Comparison of ENCODE assay signal across 8 cellular contexts in genomic region chr16:88856828-88857727, GRCh38. TPM values are rescaled to one million over a fixed set of nuclear protein-coding genes. Genes with fewer than 3 reads are reported as not detected.
DNase-seq lines count a peak whose midpoint lies in the region; ATAC-seq and TF ChIP-seq lines count a peak whose summit lies in the region.

TSS of gene GALNS (minus strand) at chr16:88856947. CDS start at chr16:88856877, 70 bp downstream.
TSS of gene TRAPPC2L (plus strand) at chr16:88857127. CDS start at chr16:88857151, 24 bp downstream.

- H3K9ac ChIP-seq in parathyroid adenoma = no peak within 1 kb of the TSS

- intact Hi-C loops in Right ventricle myocardium superior (cut with DNase I) = loop anchor here (5.0 kb wide), 1 partner anchor 45 kb away; the partner anchor contains the start of gene APRT
- intact Hi-C loops in tibial artery (cut with DNase I; ENCODE audit: low total_unique reads) = no loop called here

- H2AFZ ChIP-seq in parathyroid adenoma = peak within 1 kb of the TSS; percentile 98

- TF ChIP-seq CTCF in GM12865 (IDR thresholded peaks at IDR 0.05; ENCODE audit: insufficient read depth, low read depth, low read length, missing control alignments) (no peak), parathyroid adenoma (IDR thresholded peaks at IDR 0.05) (no peak), tibial artery (IDR thresholded peaks at IDR 0.05) (peak in 1 of 2 experiments; percentile 11)

- no peaks in the 10 kb centered on the region for H3K9me3 Mint-ChIP-seq in activated naive CD8-positive, alpha-beta T cell treated with anti-CD3 and anti-CD28 coated beads, Interleukin-2, amount 50 U/mL, for 24 hours

- H3K9me3 ChIP-seq in parathyroid adenoma (ENCODE audit: control insufficient read depth, low read length) (no peaks in the 10 kb centered on the region), tibial artery (no peaks in the 10 kb centered on the region)

- H3K36me3 ChIP-seq in parathyroid adenoma (ENCODE audit: control insufficient read depth, insufficient read depth, low read length) = no peaks in the 10 kb centered on the region
- peaks cover 24 to 39% (median 30%) of the 10 kb centered on the region in 3 donors for H3K36me3 ChIP-seq in tibial artery

- H3K4me2 ChIP-seq in parathyroid adenoma (ENCODE audit: low read length) = peak within 1 kb of the TSS; percentile 79

- H3K4me1 Mint-ChIP-seq in activated naive CD8-positive, alpha-beta T cell treated with anti-CD3 and anti-CD28 coated beads, Interleukin-2, amount 50 U/mL, for 24 hours = peaks cover 29% of the 10 kb centered on the region

- H3K27ac ChIP-seq in parathyroid adenoma = peak within 1 kb of the TSS; percentile 68
- peak within 1 kb of the TSS; percentile 80 to 84 for H3K27ac ChIP-seq in tibial artery

- H3K27ac Mint-ChIP-seq in activated naive CD8-positive, alpha-beta T cell treated with anti-CD3 and anti-CD28 coated beads, Interleukin-2, amount 50 U/mL, for 24 hours = peak within 1 kb of the TSS; percentile 88

- no peaks in the 10 kb centered on the region for H3K27me3 ChIP-seq in parathyroid adenoma (ENCODE audit: control insufficient read depth, insufficient read depth, low read length)
- no peaks in the 10 kb centered on the region for H3K27me3 ChIP-seq in tibial artery

- H3K4me3 ChIP-seq in GM12865 (ENCODE audit: low read depth, low read length) = peak within 1 kb of the TSS; percentile 99
- H3K4me3 ChIP-seq in parathyroid adenoma (ENCODE audit: low read depth, low read length) = peak within 1 kb of the TSS; percentile 82
- H3K4me3 ChIP-seq in tibial artery = peak within 1 kb of the TSS; percentile 84 to 97

- peaks cover 8% of the 10 kb centered on the region for H3K4me1 ChIP-seq in parathyroid adenoma
- H3K4me1 ChIP-seq in tibial artery = peaks cover 0 to 33% (median 17%) of the 10 kb centered on the region in 4 donors

- H3K4me3 Mint-ChIP-seq in activated naive CD8-positive, alpha-beta T cell treated with anti-CD3 and anti-CD28 coated beads, Interleukin-2, amount 50 U/mL, for 24 hours = peak within 1 kb of the TSS; percentile 99

- ATAC-seq in HG02763 (IDR thresholded peaks at IDR 0.05; ENCODE audit: unreplicated experiment) = peak; percentile 83
- peak; percentile 69 for ATAC-seq in activated naive CD8-positive, alpha-beta T cell treated with anti-CD3 and anti-CD28 coated beads, Interleukin-2, amount 50 U/mL, for 24 hours
- ATAC-seq in Right ventricle myocardium superior (ENCODE audit: poor library complexity) = peak; percentile 97

- DNase-seq in GM12865 (ENCODE audit: low read depth) (peak; percentile 98), NCI-H1436 (lab: John Stamatoyannopoulos, UW) (peak; percentile 96), SW480 (ENCODE audit: low spot score) (peak; percentile 89), Right ventricle myocardium superior (peak; percentile 100), tibial artery (peak; percentile 99)
- DNase-seq in activated naive CD8-positive, alpha-beta T cell treated with anti-CD3 and anti-CD28 coated beads, Interleukin-2, amount 50 U/mL, for 24 hours = peak; percentile 100

- H3K79me2 ChIP-seq in parathyroid adenoma = peaks cover 11% of the 10 kb centered on the region

- no peaks in the 10 kb centered on the region for H3K27me3 Mint-ChIP-seq in activated naive CD8-positive, alpha-beta T cell treated with anti-CD3 and anti-CD28 coated beads, Interleukin-2, amount 50 U/mL, for 24 hours

- H3K36me3 Mint-ChIP-seq in activated naive CD8-positive, alpha-beta T cell treated with anti-CD3 and anti-CD28 coated beads, Interleukin-2, amount 50 U/mL, for 24 hours (ENCODE audit: low read depth) = peaks cover 6% of the 10 kb centered on the region

RNA-seq across cellular contexts. Expression of gene GALNS, which starts in this region (rescaled TPM):
- total RNA-seq in Right ventricle myocardium superior = 15.9 TPM

RNA-seq across cellular contexts. Expression of gene TRAPPC2L, which starts in this region (rescaled TPM):
- 53.0 TPM for total RNA-seq in Right ventricle myocardium superior

Comparison
In these comparisons a context has a peak if more than half of its experiments do, and no peak if none do; other contexts are left out.
1. Peak in every context shown above with its lines: DNase-seq, ATAC-seq, H3K4me3 ChIP-seq and H3K27ac ChIP-seq.